ENCODE assay signal across 21 cellular contexts in genomic region chr1:229990326-229990725, GRCh38.
DNase-seq lines count a peak whose midpoint lies in the region; ATAC-seq and TF ChIP-seq lines count a peak whose summit lies in the region.
"Had no signal": no experiment of that assay in that cellular context is flagged by ENCODE, and none has a peak within 500 bp of the region (broad histone marks: within the 10 kb centered on the region; RNA-seq: fewer than 3 reads in every experiment).

No MANE protein-coding gene starts in this region.

- H2AFZ ChIP-seq in GM23338 (0 out of 2 replicates have a peak overlapping the region, but pooled peaks have one; percentile 43), OCI-LY1 (ENCODE audit: low read length) (no peak overlapping the region)

- POLR2A ChIA-PET in activated CD8-positive, alpha-beta T cell treated with anti-CD3 and anti-CD28 coated beads, Interleukin-2, amount 10 ng/mL, durations not matched to agents 7 days and 5 days (lab: Charles Lee) = interaction anchor here (0.6 kb wide), 1 partner anchor 356 kb away, joined by 3 read pairs; no protein-coding TSS in a partner anchor

- no peak for ATAC-seq in GM23338
- no peak for ATAC-seq in activated CD8-positive, alpha-beta T cell treated with anti-CD3 and anti-CD28 coated beads, Interleukin-2, amount 10 ng/mL, durations not matched to agents 7 days and 5 days
- ATAC-seq: A549 had no signal

- intact Hi-C loops in vagina (cut with DNase I) = no loop called here

- H4K20me1 ChIP-seq in GM23338 (replicated peaks; ENCODE audit: insufficient read depth) (no peaks in the 10 kb centered on the region), OCI-LY1 (ENCODE audit: insufficient read depth, low read length) (no peaks in the 10 kb centered on the region)
- H4K20me1 ChIP-seq: BLaER1 treated with 17β-estradiol and CSF1 and Interleukin-3, amounts not matched to agents 10 nM and 100 nM had no signal

- no peaks in the 10 kb centered on the region for H3K9me3 Mint-ChIP-seq in GM23338
- H3K9me3 Mint-ChIP-seq in mesothelial cell of epicardium = no peaks in the 10 kb centered on the region
- H3K9me3 Mint-ChIP-seq in activated CD8-positive, alpha-beta T cell treated with anti-CD3 and anti-CD28 coated beads, Interleukin-2, amount 10 ng/mL, durations not matched to agents 7 days and 5 days (ENCODE audit: insufficient read depth) = no peaks in the 10 kb centered on the region
- H3K9me3 Mint-ChIP-seq: CD14-positive monocyte; CD4-positive, alpha-beta T cell; CD8-positive, alpha-beta memory T cell had no signal

- H3K36me3 Mint-ChIP-seq in GM23338 (ENCODE audit: low read depth) = no peaks in the 10 kb centered on the region
- no peaks in the 10 kb centered on the region for H3K36me3 Mint-ChIP-seq in mesothelial cell of epicardium
- H3K36me3 Mint-ChIP-seq in activated CD8-positive, alpha-beta T cell treated with anti-CD3 and anti-CD28 coated beads, Interleukin-2, amount 10 ng/mL, durations not matched to agents 7 days and 5 days (ENCODE audit: low read depth) = no peaks in the 10 kb centered on the region
- H3K36me3 Mint-ChIP-seq: CD14-positive monocyte; CD8-positive, alpha-beta memory T cell had no signal

- H3F3A ChIP-seq in GM23338 (replicated peaks; ENCODE audit: low read depth) = no peaks in the 10 kb centered on the region
- H3F3A ChIP-seq in OCI-LY1 (ENCODE audit: insufficient read depth, low read length) = no peaks in the 10 kb centered on the region

- H3K4me3 Mint-ChIP-seq in GM23338 (no peak overlapping the region), mesothelial cell of epicardium (no peak overlapping the region)
- H3K4me3 Mint-ChIP-seq in activated CD8-positive, alpha-beta T cell treated with anti-CD3 and anti-CD28 coated beads, Interleukin-2, amount 10 ng/mL, durations not matched to agents 7 days and 5 days = no peak overlapping the region
- H3K4me3 Mint-ChIP-seq: CD14-positive monocyte; CD4-positive, alpha-beta T cell; CD8-positive, alpha-beta memory T cell had no signal

- H3K27ac ChIP-seq in GM23338 (ENCODE audit: low read depth) = no peak overlapping the region
- peak overlapping the region; percentile 74 for H3K27ac ChIP-seq in OCI-LY1 (ENCODE audit: low read depth, low read length, poor library complexity, severe bottlenecking)
- no peak overlapping the region for H3K27ac ChIP-seq in vagina
- H3K27ac ChIP-seq: A549; BLaER1 treated with 17β-estradiol and CSF1 and Interleukin-3, amounts not matched to agents 10 nM and 100 nM had no signal

- peaks cover 1% of the 10 kb centered on the region for H3K27me3 Mint-ChIP-seq in GM23338 (ENCODE audit: insufficient read depth, low read depth, poor library complexity)
- peaks cover 24% of the 10 kb centered on the region for H3K27me3 Mint-ChIP-seq in mesothelial cell of epicardium (ENCODE audit: low read depth)
- H3K27me3 Mint-ChIP-seq in activated CD8-positive, alpha-beta T cell treated with anti-CD3 and anti-CD28 coated beads, Interleukin-2, amount 10 ng/mL, durations not matched to agents 7 days and 5 days (ENCODE audit: low read depth) = peaks cover 2% of the 10 kb centered on the region
- H3K27me3 Mint-ChIP-seq: CD4-positive, alpha-beta T cell had no signal

- peak overlapping the region; percentile 26; the same call in 1 of the 2 replicates for H3K9ac ChIP-seq in OCI-LY1 (ENCODE audit: low read length)

- no peak overlapping the region for H3K4me3 ChIP-seq in GM23338
- H3K4me3 ChIP-seq in OCI-LY1 (ENCODE audit: low read depth, low read length, poor library complexity, severe bottlenecking) = no peak overlapping the region
- H3K4me3 ChIP-seq in vagina = no peak overlapping the region
- H3K4me3 ChIP-seq: A549; BLaER1 treated with 17β-estradiol and CSF1 and Interleukin-3, amounts not matched to agents 10 nM and 100 nM; HAP-1 had no signal

- H3K4me1 Mint-ChIP-seq in GM23338 (0 out of 3 replicates have a peak, but pooled peaks cover 2% of the 10 kb centered on the region), mesothelial cell of epicardium (no peaks in the 10 kb centered on the region)
- peaks cover 2% of the 10 kb centered on the region for H3K4me1 Mint-ChIP-seq in activated CD8-positive, alpha-beta T cell treated with anti-CD3 and anti-CD28 coated beads, Interleukin-2, amount 10 ng/mL, durations not matched to agents 7 days and 5 days (ENCODE audit: low read depth)
- H3K4me1 Mint-ChIP-seq: CD8-positive, alpha-beta memory T cell had no signal

- H3K9me2 ChIP-seq in GM23338 (ENCODE audit: insufficient read depth) = no peaks in the 10 kb centered on the region
- H3K9me2 ChIP-seq in OCI-LY1 (ENCODE audit: low read depth, low read length) = no peaks in the 10 kb centered on the region

- H3K27me3 ChIP-seq in GM23338 (ENCODE audit: insufficient read depth) = no peaks in the 10 kb centered on the region
- no peaks in the 10 kb centered on the region for H3K27me3 ChIP-seq in OCI-LY1 (ENCODE audit: insufficient read depth, low read length)
- no peaks in the 10 kb centered on the region for H3K27me3 ChIP-seq in vagina
- H3K27me3 ChIP-seq: BE2C; BLaER1 treated with 17β-estradiol and CSF1 and Interleukin-3, amounts not matched to agents 10 nM and 100 nM had no signal

- no peaks in the 10 kb centered on the region for H3K79me2 ChIP-seq in GM23338 (replicated peaks; ENCODE audit: insufficient read depth)
- H3K79me2 ChIP-seq in OCI-LY1 (ENCODE audit: insufficient read depth, low read length) = no peaks in the 10 kb centered on the region

- TF ChIP-seq CTCF in GM23338 (conservative IDR thresholded peaks at IDR 0.05; ENCODE audit: low read depth in 2 of 2) = no peak
- TF ChIP-seq CTCF in OCI-LY1 (IDR thresholded peaks at IDR 0.05; ENCODE audit: low read length) = no peak
- TF ChIP-seq CTCF in vagina (IDR thresholded peaks at IDR 0.05) = no peak
- no peak for TF ChIP-seq CTCF in mesothelial cell of epicardium (IDR thresholded peaks at IDR 0.05; ENCODE audit: unreplicated experiment)

- no peak overlapping the region for H3K27ac Mint-ChIP-seq in GM23338
- H3K27ac Mint-ChIP-seq in mesothelial cell of epicardium = no peak overlapping the region
- no peak overlapping the region for H3K27ac Mint-ChIP-seq in activated CD8-positive, alpha-beta T cell treated with anti-CD3 and anti-CD28 coated beads, Interleukin-2, amount 10 ng/mL, durations not matched to agents 7 days and 5 days
- H3K27ac Mint-ChIP-seq: CD14-positive monocyte; CD4-positive, alpha-beta T cell; CD8-positive, alpha-beta memory T cell had no signal

- CTCF ChIA-PET in activated CD8-positive, alpha-beta T cell treated with anti-CD3 and anti-CD28 coated beads, Interleukin-2, amount 10 ng/mL, durations not matched to agents 7 days and 5 days (lab: Charles Lee) = interaction anchor here (0.6 kb wide), 1 partner anchor 909 kb away, joined by 4 read pairs; no protein-coding TSS in a partner anchor

- H3K9me3 ChIP-seq in OCI-LY1 (ENCODE audit: low read length) = no peaks in the 10 kb centered on the region
- no peaks in the 10 kb centered on the region for H3K9me3 ChIP-seq in vagina
- H3K9me3 ChIP-seq: A549; BE2C; BLaER1 treated with 17β-estradiol and CSF1 and Interleukin-3, amounts not matched to agents 10 nM and 100 nM; HAP-1 had no signal

- H3K36me3 ChIP-seq in GM23338 (ENCODE audit: insufficient read depth) (no peaks in the 10 kb centered on the region), OCI-LY1 (ENCODE audit: insufficient read depth, low read length) (no peaks in the 10 kb centered on the region), vagina (no peaks in the 10 kb centered on the region)
- H3K36me3 ChIP-seq: BE2C; BLaER1 treated with 17β-estradiol and CSF1 and Interleukin-3, amounts not matched to agents 10 nM and 100 nM; HAP-1 had no signal

- DNase-seq in GM23338 (ENCODE audit: low spot score) (no peak), mucosa of gallbladder (ENCODE audit: low spot score) (peak; percentile 6), vagina (ENCODE audit: extremely low spot score in 2 of 2) (peak; percentile 13 to 37), mesothelial cell of epicardium (ENCODE audit: low spot score in 2 of 2, unreplicated experiment in 2 of 2) (no peak), NCI-H187 (lab: John Stamatoyannopoulos, UW) (no peak)
- no peak for DNase-seq in activated CD8-positive, alpha-beta T cell treated with anti-CD3 and anti-CD28 coated beads, Interleukin-2, amount 10 ng/mL, durations not matched to agents 7 days and 5 days
- DNase-seq: 8988T; ACHN; AML-193; BE2C; CD4-positive, alpha-beta T cell; CD8-positive, alpha-beta memory T cell; DMS53; DMS79 treated with DMSO at 0.1 percent for 48 hours; GF-D8; GOT3 had no signal

- H3K4me1 ChIP-seq in GM23338 (ENCODE audit: insufficient read depth) (no peaks in the 10 kb centered on the region), OCI-LY1 (ENCODE audit: insufficient read depth, low read length, severe bottlenecking) (peaks cover 47% of the 10 kb centered on the region), vagina (no peaks in the 10 kb centered on the region)
- H3K4me1 ChIP-seq: BE2C, HAP-1 had no signal

- H3K4me2 ChIP-seq in GM23338 (no peak overlapping the region), OCI-LY1 (ENCODE audit: low read length) (no peak overlapping the region)
- H3K4me2 ChIP-seq: A549 had no signal

- TF ChIP-seq POLR2A in vagina (IDR thresholded peaks at IDR 0.05) = no peak

TF ChIP-seq in GM23338, 12 proteins besides CTCF, POLR2A, EP300 and RAD21 (continues in another document):
- TF ChIP-seq EZH2phosphoT487 (IDR thresholded peaks at IDR 0.05; ENCODE audit: unreplicated experiment) = no peak
- no peak for TF ChIP-seq REST (IDR thresholded peaks at IDR 0.05; ENCODE audit: unreplicated experiment)
- no peak for TF ChIP-seq CREB1 (CRISPR knock-in tag; IDR thresholded peaks at IDR 0.05; ENCODE audit: low read depth)

Comparison
In these comparisons a context has a peak if more than half of its experiments do, and no peak if none do; other contexts are left out.
1. DNase-seq: peak in mucosa of gallbladder (single experiment) and vagina (2 of 2); none in GM23338 (single experiment), mesothelial cell of epicardium (0 of 2), NCI-H187 (0 of 2) and activated CD8-positive, alpha-beta T cell treated with anti-CD3 and anti-CD28 coated beads, Interleukin-2, amount 10 ng/mL, durations not matched to agents 7 days and 5 days (single experiment).